Comparison of ENCODE assay signal across 24 cellular contexts in genomic region chr5:89759824-89760223, GRCh38.
"Had no signal": no experiment of that assay in that cellular context is flagged by ENCODE, and none has a peak within 500 bp of the region (broad histone marks: within the 10 kb centered on the region; RNA-seq: fewer than 3 reads in every experiment).

No MANE protein-coding gene starts in this region.

- H3K4me1 ChIP-seq: adrenal gland had no signal

- DNase-seq: activated CD4-positive, alpha-beta T cell treated with anti-CD3 and anti-CD28 coated beads for 48 hours; activated CD4-positive, alpha-beta T cell treated with anti-CD3 and anti-CD28 coated beads, Interleukin-2, amount 50 U/mL, for 4 hours; activated CD4-positive, CD25-positive, alpha-beta regulatory T cell treated with anti-CD3 and anti-CD28 coated beads, Interleukin-2, amount 50 U/mL, for 72 hours; activated CD8-positive, alpha-beta memory T cell treated with anti-CD3 and anti-CD28 coated beads, Interleukin-2, amount 50 U/mL, for 48 hours; activated CD8-positive, alpha-beta T cell treated with anti-CD3 and anti-CD28 coated beads, Interleukin-2, amount 10 ng/mL, durations not matched to agents 7 days and 5 days; activated naive CD4-positive, alpha-beta T cell treated with anti-CD3 and anti-CD28 coated beads, Interleukin-2, amount 50 U/mL, for 16 hours; activated naive CD8-positive, alpha-beta T cell treated with anti-CD3 and anti-CD28 coated beads, Interleukin-2, amount 10 ng/mL, durations not matched to agents 7 days and 5 days; activated T-cell treated with anti-CD3 and anti-CD28 coated beads, Interleukin-2, amount 50 U/mL, for 1 hour; adrenal gland; anterior cingulate cortex; brain microvascular endothelial cell; MG63; MV-4-11; NCI-H1092 treated with DMSO at 0.1 percent for 48 hours; NCI-H1417 treated with DMSO at 0.1 percent for 48 hours; NCI-H1694 treated with DMSO at 0.1 percent for 48 hours; NCI-H2029 treated with DMSO at 0.1 percent for 48 hours; NCI-H510A treated with DMSO at 0.1 percent for 48 hours; NCI-H69; SHP77 treated with DMSO at 0.1 percent for 48 hours; T-helper 17 cell; T-helper 9 cell had no signal

- H3K36me3 ChIP-seq: adrenal gland, brain microvascular endothelial cell, cardiac muscle cell, MG63 had no signal

- H3K27me3 ChIP-seq: adrenal gland, brain microvascular endothelial cell, cardiac muscle cell, MG63 had no signal

- H3K27ac ChIP-seq: adrenal gland, brain microvascular endothelial cell, cardiac muscle cell had no signal

- H3K4me3 ChIP-seq: adrenal gland, cardiac muscle cell, MG63 had no signal

- ATAC-seq: activated CD8-positive, alpha-beta T cell treated with anti-CD3 and anti-CD28 coated beads, Interleukin-2, amount 10 ng/mL, durations not matched to agents 7 days and 5 days; T-helper 17 cell; WTC11 had no signal

- H3K9me3 ChIP-seq: adrenal gland, MG63 had no signal
